Comparison of ENCODE assay signal across 21 cellular contexts in genomic region chr20:21840991-21841390, GRCh38.
"Had no signal": no experiment of that assay in that cellular context is flagged by ENCODE, and none has a peak within 500 bp of the region (broad histone marks: within the 10 kb centered on the region; RNA-seq: fewer than 3 reads in every experiment).

No MANE protein-coding gene starts in this region.

- H3K36me3 Mint-ChIP-seq: activated CD8-positive, alpha-beta memory T cell treated with anti-CD3 and anti-CD28 coated beads, Interleukin-2, amount 10 ng/mL, durations not matched to agents 7 days and 5 days; activated naive CD4-positive, alpha-beta T cell treated with anti-CD3 and anti-CD28 coated beads, Interleukin-2, amount 50 U/mL, for 24 hours; WTC11 had no signal

- H3K27me3 Mint-ChIP-seq: activated CD8-positive, alpha-beta memory T cell treated with anti-CD3 and anti-CD28 coated beads, Interleukin-2, amount 10 ng/mL, durations not matched to agents 7 days and 5 days; activated naive CD4-positive, alpha-beta T cell treated with anti-CD3 and anti-CD28 coated beads, Interleukin-2, amount 50 U/mL, for 24 hours; activated T-cell treated with anti-CD3 and anti-CD28 coated beads, Interleukin-2, amount 50 U/mL, for 24 hours had no signal

- H3K4me1 Mint-ChIP-seq: activated CD8-positive, alpha-beta memory T cell treated with anti-CD3 and anti-CD28 coated beads, Interleukin-2, amount 10 ng/mL, durations not matched to agents 7 days and 5 days; activated naive CD4-positive, alpha-beta T cell treated with anti-CD3 and anti-CD28 coated beads, Interleukin-2, amount 50 U/mL, for 24 hours; WTC11 had no signal

- H3K27ac Mint-ChIP-seq: activated CD8-positive, alpha-beta memory T cell treated with anti-CD3 and anti-CD28 coated beads, Interleukin-2, amount 10 ng/mL, durations not matched to agents 7 days and 5 days; activated naive CD4-positive, alpha-beta T cell treated with anti-CD3 and anti-CD28 coated beads, Interleukin-2, amount 50 U/mL, for 24 hours; activated T-cell treated with anti-CD3 and anti-CD28 coated beads, Interleukin-2, amount 50 U/mL, for 24 hours; activated T-helper 1 cell treated with anti-CD3 and anti-CD28 coated beads, Interleukin-12 subunit alpha, Interleukin-12 subunit beta, Interleukin-2, Interleukin-4 antibody, amounts not matched to agents 30 ng/mL and 10 ng/mL and 1 ng/mL, durations not matched to agents 14 hours and 24 hours and 36 hours; WTC11 had no signal

- DNase-seq: activated CD4-positive, alpha-beta T cell treated with anti-CD3 and anti-CD28 coated beads for 48 hours; activated CD4-positive, alpha-beta T cell treated with anti-CD3 and anti-CD28 coated beads, Interleukin-2, amount 50 U/mL, for 48 hours; activated CD4-positive, CD25-positive, alpha-beta regulatory T cell treated with anti-CD3 and anti-CD28 coated beads, Interleukin-2, amount 50 U/mL, for 72 hours; activated CD8-positive, alpha-beta memory T cell treated with anti-CD3 and anti-CD28 coated beads, Interleukin-2, amount 10 ng/mL, durations not matched to agents 7 days and 5 days; activated effector memory CD4-positive, alpha-beta T cell treated with Interleukin-2 at 50 U/mL for 16 hours; activated naive CD4-positive, alpha-beta T cell; activated T-cell treated with anti-CD3 and anti-CD28 coated beads, Interleukin-2, amount 50 U/mL, for 24 hours; aorta; caudate nucleus; KG1; NCI-H1105 treated with DMSO at 0.1 percent for 48 hours; NCI-H1436 treated with DMSO at 0.1 percent for 48 hours; NCI-H187; NCI-H2081; NCI-H510A treated with DMSO at 0.1 percent for 48 hours; T-helper 1 cell had no signal

- H3K4me1 ChIP-seq: breast epithelium had no signal

- H3K36me3 ChIP-seq: breast epithelium had no signal

- H3K27me3 ChIP-seq: breast epithelium had no signal

- H3K9me3 Mint-ChIP-seq: activated naive CD4-positive, alpha-beta T cell treated with anti-CD3 and anti-CD28 coated beads, Interleukin-2, amount 50 U/mL, for 24 hours; activated T-cell treated with anti-CD3 and anti-CD28 coated beads, Interleukin-2, amount 50 U/mL, for 24 hours; activated T-helper 1 cell treated with anti-CD3 and anti-CD28 coated beads, Interleukin-12 subunit alpha, Interleukin-12 subunit beta, Interleukin-2, Interleukin-4 antibody, amounts not matched to agents 30 ng/mL and 10 ng/mL and 1 ng/mL, durations not matched to agents 14 hours and 24 hours and 36 hours had no signal

- H3K27ac ChIP-seq: breast epithelium, SK-N-MC had no signal

- H3K4me3 ChIP-seq: breast epithelium, SK-N-MC had no signal

- H3K9me3 ChIP-seq: breast epithelium had no signal

- H3K4me3 Mint-ChIP-seq: activated CD8-positive, alpha-beta memory T cell treated with anti-CD3 and anti-CD28 coated beads, Interleukin-2, amount 10 ng/mL, durations not matched to agents 7 days and 5 days; activated naive CD4-positive, alpha-beta T cell treated with anti-CD3 and anti-CD28 coated beads, Interleukin-2, amount 50 U/mL, for 24 hours; activated T-cell treated with anti-CD3 and anti-CD28 coated beads, Interleukin-2, amount 50 U/mL, for 24 hours; activated T-helper 1 cell treated with anti-CD3 and anti-CD28 coated beads, Interleukin-12 subunit alpha, Interleukin-12 subunit beta, Interleukin-2, Interleukin-4 antibody, amounts not matched to agents 30 ng/mL and 10 ng/mL and 1 ng/mL, durations not matched to agents 14 hours and 24 hours and 36 hours; WTC11 had no signal
